ENCODE assay signal across 14 cellular contexts in the genomic region with DNA sequence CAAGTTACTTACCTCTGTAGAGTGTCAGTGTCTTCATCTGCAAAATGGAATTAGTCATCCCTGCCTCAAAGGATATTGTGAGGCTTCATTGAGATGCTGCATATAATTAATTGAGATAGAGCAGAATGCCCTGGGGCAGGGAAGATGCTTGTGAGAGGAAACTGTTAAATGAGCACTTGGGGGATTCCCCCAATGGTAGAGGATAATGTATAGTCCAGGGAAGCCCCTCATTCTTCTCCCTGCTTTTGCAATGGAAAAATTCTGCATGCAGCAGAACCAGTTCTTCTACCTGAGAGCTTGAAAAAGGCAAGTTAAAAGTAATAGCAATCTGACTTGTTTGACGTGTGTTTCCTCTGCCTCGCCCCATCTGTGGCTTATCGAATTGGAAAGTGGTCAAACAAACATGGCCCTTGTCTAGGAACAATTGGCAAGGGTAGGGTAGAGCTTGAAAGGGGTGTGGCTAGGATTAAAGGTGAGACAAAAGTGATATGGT.
DNase-seq lines count a peak whose midpoint lies in the region; ATAC-seq and TF ChIP-seq lines count a peak whose summit lies in the region.
"Had no signal": no experiment of that assay in that cellular context is flagged by ENCODE, and none has a peak within 500 bp of the region (broad histone marks: within the 10 kb centered on the region; RNA-seq: fewer than 3 reads in every experiment).

No MANE protein-coding gene starts in this region.

- no peak overlapping the region for H2AFZ ChIP-seq in PC-3 (ENCODE audit: low read length)

- H3K9ac ChIP-seq in PC-3 (ENCODE audit: low read length), result no peak overlapping the region

- TF ChIP-seq EP300 in transverse colon (IDR thresholded peaks at IDR 0.05; ENCODE audit: low read depth), result no peak

- peaks cover 47% of the 10 kb centered on the region for H3K79me2 ChIP-seq in PC-3 (ENCODE audit: low read length)

- H3K4me1 ChIP-seq in PC-3 (ENCODE audit: insufficient read depth, low read length) (peaks cover 46% of the 10 kb centered on the region), transverse colon (peaks cover 20 to 51% (median 29%) of the 10 kb centered on the region in 4 donors), uterus (no peaks in the 10 kb centered on the region)

- no peaks in the 10 kb centered on the region; the same call in 1 of the 2 replicates for H4K20me1 ChIP-seq in PC-3 (ENCODE audit: low read length)

- H3K27me3 ChIP-seq in PC-3 (ENCODE audit: low read length) (no peaks in the 10 kb centered on the region), transverse colon (no peaks in the 10 kb centered on the region), uterus (no peaks in the 10 kb centered on the region)
- H3K27me3 ChIP-seq: dorsolateral prefrontal cortex had no signal

- H3K4me3 ChIP-seq in PC-3 (ENCODE audit: low read length) (no peak overlapping the region), transverse colon (no peak overlapping the region), uterus (no peak overlapping the region)
- H3K4me3 ChIP-seq: dorsolateral prefrontal cortex had no signal

- H3F3A ChIP-seq in PC-3 (ENCODE audit: low read length, unreplicated experiment), result no peaks in the 10 kb centered on the region

- no peak for TF ChIP-seq POLR2A in transverse colon (IDR thresholded peaks at IDR 0.05)
- no peak for TF ChIP-seq POLR2A in uterus (IDR thresholded peaks at IDR 0.05)

- peak overlapping the region; percentile 46; the same call in 1 of the 2 replicates for H3K4me2 ChIP-seq in PC-3 (ENCODE audit: low read length)

- POLR2A ChIA-PET in PC-3 (lab: Charles Lee; ENCODE audit: unreplicated experiment), result no interaction called here

- intact Hi-C loops in PC-3 (cut with micrococcal nuclease), result no loop called here
- intact Hi-C loops in transverse colon (cut with DNase I; ENCODE audit: low total_unique reads), result no loop called here
- intact Hi-C loops in uterus (cut with DNase I; ENCODE audit: low total_unique reads), result no loop called here

- 51 to 56% methylated on average over 3 of the region's 3 CpGs for WGBS in transverse colon (ENCODE audit: low coverage in 1 of 2), 2 donors

- no peaks in the 10 kb centered on the region for H3K9me3 ChIP-seq in PC-3 (ENCODE audit: low read length)
- H3K9me3 ChIP-seq in transverse colon, result no peaks in the 10 kb centered on the region
- no peaks in the 10 kb centered on the region for H3K9me3 ChIP-seq in uterus

- H3K27ac ChIP-seq in PC-3 (ENCODE audit: low read length) (peak overlapping the region; percentile 66), transverse colon (peak overlapping the region; percentile 60 to 80 (median 72)), uterus (no peak overlapping the region)
- H3K27ac ChIP-seq: dorsolateral prefrontal cortex had no signal

- BruUV-seq in PC-3 (replicated peaks; lab: Mats Ljungman, UMichigan), result no TSS peak

- CTCF ChIA-PET in PC-3 (lab: Charles Lee), result no interaction called here

- ATAC-seq in PC-3, result peak; percentile 6; the same call in 1 of the 2 replicates
- ATAC-seq in HG03432 (IDR thresholded peaks at IDR 0.05; ENCODE audit: unreplicated experiment), result no peak
- ATAC-seq: left ventricle myocardium superior had no signal

- in situ Hi-C loops in transverse colon (cut with MboI; ENCODE audit: low pct_ligation_motif_present in 1 of 4, low pct_unique_long_range_greater_than_20kb in 1 of 4, low sequenced_read_pairs in 3 of 4), result no loop called here

- no peaks in the 10 kb centered on the region for H3K36me3 ChIP-seq in PC-3 (ENCODE audit: low read depth, low read length)
- no peaks in the 10 kb centered on the region for H3K36me3 ChIP-seq in transverse colon
- H3K36me3 ChIP-seq in uterus, result no peaks in the 10 kb centered on the region

- DNase-seq in NCI-H2196 (lab: John Stamatoyannopoulos, UW; ENCODE audit: unreplicated experiment) (peak; percentile 26), NCI-H2196 treated with DMSO at 0.1 percent for 48 hours (lab: John Stamatoyannopoulos, UW; ENCODE audit: unreplicated experiment) (no peak), PC-3 (peak; percentile 60), left kidney (ENCODE audit: low read depth, low spot score) (peak; percentile 32), transverse colon (peak; percentile 69), uterus (no peak), NCI-H446 treated with DMSO at 0.1 percent for 48 hours (lab: John Stamatoyannopoulos, UW) (no peak)
- DNase-seq: activated CD4-positive, alpha-beta T cell treated with anti-CD3 and anti-CD28 coated beads, Interleukin-2, amount 50 U/mL, for 1 hour; dorsolateral prefrontal cortex; left ventricle myocardium superior; NCI-H1092; NCI-H446; OCI-M1 had no signal

- no peak for TF ChIP-seq CTCF in PC-3 (conservative IDR thresholded peaks at IDR 0.05; ENCODE audit: low read depth, low read length)
- TF ChIP-seq CTCF in transverse colon (IDR thresholded peaks at IDR 0.05), result no peak
- no peak for TF ChIP-seq CTCF in uterus (IDR thresholded peaks at IDR 0.05)

- no peaks in the 10 kb centered on the region for H3K9me2 ChIP-seq in PC-3 (replicated peaks; ENCODE audit: low read length)

Comparison
In these comparisons a context has a peak if more than half of its experiments do, and no peak if none do; other contexts are left out.
1. DNase-seq: peak in NCI-H2196 (single experiment), PC-3 (single experiment), left kidney (single experiment) and transverse colon (single experiment); none in NCI-H2196 treated with DMSO at 0.1 percent for 48 hours (single experiment), uterus (0 of 2) and NCI-H446 treated with DMSO at 0.1 percent for 48 hours (single experiment).
2. H3K27ac ChIP-seq: peak in PC-3 (single experiment) and transverse colon (4 of 4); none in uterus (0 of 2).